23 cellular contexts compared by ENCODE assay signal in the genomic region with DNA sequence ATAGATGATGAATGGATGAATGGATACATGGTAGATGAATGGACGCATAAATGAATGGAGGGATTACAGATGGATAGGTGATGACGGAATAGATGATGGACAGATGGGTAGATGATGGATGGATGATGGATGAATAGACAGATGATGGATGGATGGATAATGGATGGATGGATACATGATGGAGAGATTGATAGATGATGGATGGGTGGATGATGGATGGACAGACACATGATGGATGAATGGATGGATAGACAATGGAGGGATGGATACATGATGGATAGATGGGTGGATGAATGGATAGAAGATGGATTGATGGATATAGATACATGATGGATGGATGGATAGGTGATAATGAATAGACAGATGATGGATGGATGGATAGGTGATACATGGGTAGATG. TPM values are rescaled to one million over a fixed set of nuclear protein-coding genes. Genes with fewer than 3 reads are reported as not detected.
DNase-seq lines count a peak whose midpoint lies in the region; ATAC-seq, FAIRE-seq and TF ChIP-seq lines count a peak whose summit lies in the region.
"Had no signal": no experiment of that assay in that cellular context is flagged by ENCODE, and none has a peak within 500 bp of the region (broad histone marks: within the 10 kb centered on the region; RNA-seq: fewer than 3 reads in every experiment).

No MANE protein-coding gene starts in this region.

- DNase-seq in HepG2 (ENCODE audit: low spot score), result no peak
- no peak for DNase-seq in right lobe of liver
- DNase-seq in HTR-8/SVneo (ENCODE audit: insufficient read length, low spot score), result no peak
- no peak for DNase-seq in H1 (ENCODE audit: low read depth in 1 of 2, low spot score in 2 of 2)
- no peak for DNase-seq in urothelium cell line (ENCODE audit: low spot score)
- no peak for DNase-seq in H7
- DNase-seq in activated CD4-positive, alpha-beta memory T cell treated with anti-CD3 and anti-CD28 coated beads, Interleukin-2, amount 10 ng/mL, durations not matched to agents 7 days and 5 days, result no peak
- DNase-seq: AML-193; Caco-2; Calu3; CD4-positive, alpha-beta T cell; CD8-positive, alpha-beta T cell; DMS79 treated with DMSO at 0.1 percent for 48 hours; GF-D8 had no signal

- H3K4me1 ChIP-seq in HepG2 (ENCODE audit: insufficient read depth, low read length) (peaks cover 10% of the 10 kb centered on the region), right lobe of liver (no peaks in the 10 kb centered on the region), H1 (replicated peaks in 1 of 4; ENCODE audit: control insufficient read depth in 3 of 4, insufficient read depth in 4 of 4, low read length in 3 of 4) (peaks cover 0 to 2% (median 0%) of the 10 kb centered on the region in 4 experiments; a peak in 3 of 7 replicates)

- no peak overlapping the region for H3K4ac ChIP-seq in H1 (replicated peaks; ENCODE audit: insufficient read length, low read depth, low read length)

- no peak overlapping the region for H3K4me2 ChIP-seq in HepG2 (ENCODE audit: low read depth, low read length)
- H3K4me2 ChIP-seq in H1 (ENCODE audit: insufficient read depth in 1 of 2, low read depth in 2 of 2, low read length in 2 of 2), result no peak overlapping the region
- H3K4me2 ChIP-seq: A549; BLaER1 treated with 17β-estradiol and CSF1 and Interleukin-3, amounts not matched to agents 10 nM and 100 nM had no signal

- H3K79me2 ChIP-seq in HepG2 (ENCODE audit: insufficient read depth, low read length) (no peaks in the 10 kb centered on the region), H1 (ENCODE audit: control insufficient read depth in 1 of 2, insufficient read depth in 2 of 2, low read length in 2 of 2) (no peaks in the 10 kb centered on the region)

- no TSS peak for BruUV-seq in HepG2 (replicated peaks; lab: Mats Ljungman, UMichigan)

- no peak overlapping the region for H4K5ac ChIP-seq in H1 (ENCODE audit: insufficient read length, low read depth, low read length)

- no peak overlapping the region for H4K8ac ChIP-seq in H1 (ENCODE audit: extremely low read depth, insufficient read depth, low read length)

- H3K79me1 ChIP-seq in H1 (ENCODE audit: low read depth, low read length), result no peaks in the 10 kb centered on the region; the same call in 1 of the 2 replicates

- H3K27ac ChIP-seq in HepG2 (ENCODE audit: extremely low read length, insufficient read depth, low read length) (no peak overlapping the region), right lobe of liver (no peak overlapping the region), H1 (ENCODE audit: low read depth, low read length) (no peak overlapping the region)
- H3K27ac ChIP-seq: 22Rv1; A549; BLaER1 treated with 17β-estradiol and CSF1 and Interleukin-3, amounts not matched to agents 10 nM and 100 nM; C4-2B had no signal

- H3K4me3 ChIP-seq in HepG2 (replicated peaks in 1 of 3; ENCODE audit: insufficient read depth in 1 of 3, low read depth in 2 of 3, low read length in 3 of 3) (no peak overlapping the region), right lobe of liver (no peak overlapping the region), H1 (ENCODE audit: extremely low read depth in 1 of 4, insufficient read depth in 2 of 4, low read depth in 3 of 4, low read length in 4 of 4) (no peak overlapping the region), H7 (ENCODE audit: insufficient read depth, low read depth, low read length) (no peak overlapping the region)
- H3K4me3 ChIP-seq: A549; BLaER1 treated with 17β-estradiol and CSF1 and Interleukin-3, amounts not matched to agents 10 nM and 100 nM had no signal

- H3K9ac ChIP-seq in HepG2 (ENCODE audit: insufficient read depth, low read depth, low read length) (no peak overlapping the region), H1 (replicated peaks in 1 of 4; ENCODE audit: extremely low read depth in 1 of 4, low read depth in 3 of 4, low read length in 3 of 4) (no peak overlapping the region)
- H3K9ac ChIP-seq: BLaER1 treated with 17β-estradiol and CSF1 and Interleukin-3, amounts not matched to agents 10 nM and 100 nM had no signal

- H2AFZ ChIP-seq in HepG2 (ENCODE audit: low read length), result no peak overlapping the region
- H2AFZ ChIP-seq in H1 (ENCODE audit: low read length), result no peak overlapping the region

- no peak overlapping the region for H2BK20ac ChIP-seq in H1 (ENCODE audit: low read length)

- TF ChIP-seq CTCF in HepG2 (CRISPR knock-in tag; IDR thresholded peaks at IDR 0.05), result no peak
- no peak for TF ChIP-seq CTCF in right lobe of liver (IDR thresholded peaks at IDR 0.05)
- TF ChIP-seq CTCF in H1 (IDR thresholded peaks at IDR 0.05; ENCODE audit: control extremely low read depth in 1 of 3, insufficient read depth in 1 of 3, low read depth in 1 of 3, low read length in 3 of 3), result no peak

- no peak overlapping the region for H3K23ac ChIP-seq in H1 (ENCODE audit: insufficient read length)

- H4K20me1 ChIP-seq in HepG2 (ENCODE audit: insufficient read depth, low read length) (no peaks in the 10 kb centered on the region), H1 (replicated peaks in 1 of 2; ENCODE audit: control insufficient read depth in 1 of 2, insufficient read depth in 2 of 2, low read length in 2 of 2) (peaks cover 0 to 6% of the 10 kb centered on the region in 2 experiments)

- TF ChIP-seq POLR2A in HepG2 (IDR thresholded peaks at IDR 0.05; ENCODE audit: insufficient read depth in 1 of 2, low read depth in 2 of 2, low read length in 2 of 2) (no peak), right lobe of liver (IDR thresholded peaks at IDR 0.05) (no peak), H1 (IDR thresholded peaks at IDR 0.05; ENCODE audit: control extremely low read depth in 1 of 2, low read depth in 2 of 2, low read length in 2 of 2) (no peak)

- no peaks in the 10 kb centered on the region for H3K9me3 ChIP-seq in HepG2 (ENCODE audit: low read length)
- H3K9me3 ChIP-seq in right lobe of liver, result no peaks in the 10 kb centered on the region
- no peaks in the 10 kb centered on the region; a peak in 1 of 4 replicates for H3K9me3 ChIP-seq in H1 (ENCODE audit: insufficient read depth in 2 of 2, low read depth in 1 of 2, low read length in 1 of 2)

- no peaks in the 10 kb centered on the region for H3K9me3 Mint-ChIP-seq in activated CD4-positive, alpha-beta memory T cell treated with anti-CD3 and anti-CD28 coated beads, Interleukin-2, amount 10 ng/mL, durations not matched to agents 7 days and 5 days
- H3K9me3 Mint-ChIP-seq: CD4-positive, alpha-beta T cell; CD8-positive, alpha-beta T cell had no signal

- H3K14ac ChIP-seq in H1 (ENCODE audit: insufficient read length), result no peak overlapping the region

- TF ChIP-seq EP300 in HepG2 (IDR thresholded peaks at IDR 0.05; ENCODE audit: low read depth in 2 of 2, low read length in 2 of 2), result no peak
- no peak for TF ChIP-seq EP300 in HepG2 (CRISPR knock-in tag; IDR thresholded peaks at IDR 0.05; ENCODE audit: borderline replicate concordance)
- TF ChIP-seq EP300 in H1 (IDR thresholded peaks at IDR 0.05; ENCODE audit: borderline replicate concordance in 1 of 2, low read depth in 2 of 2, low read length in 2 of 2), result no peak

- WGBS in HepG2 (ENCODE audit: low lambda C conversion rate), result 90% methylated on average over 2 of the region's 2 CpGs
- 67% methylated on average over 2 of the region's 2 CpGs for WGBS in right lobe of liver (ENCODE audit: insufficient coverage, low coverage, low lambda C conversion rate, missing lambda C conversion rate)
- WGBS in H1 (ENCODE audit: extremely low coverage in 1 of 2, insufficient coverage in 1 of 2, insufficient read length in 1 of 2, insufficient replicate concordance in 2 of 2, low coverage in 1 of 2, low lambda C conversion rate in 2 of 2, missing lambda C conversion rate in 1 of 2), 2 experiments, result 86% methylated on average over 2 of the region's 2 CpGs; no CpG with 5 or more reads in 1 of the 2 experiments

- no peak overlapping the region for H2BK15ac ChIP-seq in H1 (ENCODE audit: low read length)

- no peak overlapping the region for H2AK5ac ChIP-seq in H1 (ENCODE audit: low read depth, low read length)

- H3K4me3 Mint-ChIP-seq in activated CD4-positive, alpha-beta memory T cell treated with anti-CD3 and anti-CD28 coated beads, Interleukin-2, amount 10 ng/mL, durations not matched to agents 7 days and 5 days, result no peak overlapping the region
- H3K4me3 Mint-ChIP-seq: B cell; CD4-positive, alpha-beta T cell; CD8-positive, alpha-beta T cell had no signal

- POLR2A ChIA-PET in HepG2 (lab: Yijun Ruan, JAX) (no interaction called here), H1 (lab: Charles Lee; ENCODE audit: partially characterized antibody) (no interaction called here)
- POLR2A ChIA-PET in activated CD4-positive, alpha-beta memory T cell treated with anti-CD3 and anti-CD28 coated beads, Interleukin-2, amount 10 ng/mL, durations not matched to agents 7 days and 5 days (lab: Charles Lee), result no interaction called here

- H3K18ac ChIP-seq in H1 (ENCODE audit: extremely low read depth, low read length), result no peak overlapping the region

- no peak for TF ChIP-seq RAD21 in HepG2 (CRISPR knock-in tag; IDR thresholded peaks at IDR 0.05)
- no peak for TF ChIP-seq RAD21 in H1 (IDR thresholded peaks at IDR 0.05 in 1 of 2, conservative IDR thresholded peaks at IDR 0.05 in 1 of 2; ENCODE audit: low read depth in 2 of 2, low read length in 2 of 2)

- no peaks in the 10 kb centered on the region for H3K36me3 Mint-ChIP-seq in activated CD4-positive, alpha-beta memory T cell treated with anti-CD3 and anti-CD28 coated beads, Interleukin-2, amount 10 ng/mL, durations not matched to agents 7 days and 5 days (ENCODE audit: low read depth)
- H3K36me3 Mint-ChIP-seq: CD8-positive, alpha-beta T cell had no signal

- peaks cover 9% of the 10 kb centered on the region; the same call in 1 of the 2 replicates for H3K23me2 ChIP-seq in H1 (ENCODE audit: low read depth, low read length)

- peak overlapping the region; percentile 62 for H3K56ac ChIP-seq in H1 (replicated peaks; ENCODE audit: insufficient read length, low read depth, low read length)

- H3K36me3 ChIP-seq in HepG2 (replicated peaks in 1 of 2; ENCODE audit: control insufficient read depth in 1 of 2, insufficient read depth in 2 of 2, low read length in 2 of 2), result no peaks in the 10 kb centered on the region
- H3K36me3 ChIP-seq in right lobe of liver, result no peaks in the 10 kb centered on the region
- H3K36me3 ChIP-seq in H1 (ENCODE audit: control insufficient read depth in 2 of 4, insufficient read depth in 4 of 4, low read length in 3 of 4), result no peaks in the 10 kb centered on the region; a peak in 1 of 8 replicates
- H3K36me3 ChIP-seq in H7 (replicated peaks; ENCODE audit: control insufficient read depth, insufficient read depth, low read length), result no peaks in the 10 kb centered on the region
- H3K36me3 ChIP-seq: BLaER1 treated with 17β-estradiol and CSF1 and Interleukin-3, amounts not matched to agents 10 nM and 100 nM had no signal

- intact Hi-C loops in HepG2 (cut with micrococcal nuclease; ENCODE audit: unreplicated experiment), result no loop called here
- intact Hi-C loops in right lobe of liver (cut with DNase I), result no loop called here

- H2BK5ac ChIP-seq in H1 (ENCODE audit: low read depth, low read length), result no peak overlapping the region

- no peak overlapping the region for H2BK12ac ChIP-seq in H1 (ENCODE audit: low read depth, low read length)

- H3K27me3 Mint-ChIP-seq in activated CD4-positive, alpha-beta memory T cell treated with anti-CD3 and anti-CD28 coated beads, Interleukin-2, amount 10 ng/mL, durations not matched to agents 7 days and 5 days, result peaks cover 19% of the 10 kb centered on the region

- CTCF ChIA-PET in HepG2 (lab: Yijun Ruan, JAX; ENCODE audit: low intra/inter-chr PET ratio, low total read pairs), result no interaction called here
- CTCF ChIA-PET in H1 (lab: Charles Lee; ENCODE audit: partially characterized antibody), result no interaction called here
- CTCF ChIA-PET in activated CD4-positive, alpha-beta memory T cell treated with anti-CD3 and anti-CD28 coated beads, Interleukin-2, amount 10 ng/mL, durations not matched to agents 7 days and 5 days (lab: Charles Lee), result no interaction called here

- H3K27ac Mint-ChIP-seq in activated CD4-positive, alpha-beta memory T cell treated with anti-CD3 and anti-CD28 coated beads, Interleukin-2, amount 10 ng/mL, durations not matched to agents 7 days and 5 days, result no peak overlapping the region
- H3K27ac Mint-ChIP-seq: B cell; CD4-positive, alpha-beta T cell; CD8-positive, alpha-beta T cell had no signal

- in situ Hi-C loops in HepG2 (cut with HindIII; ENCODE audit: extremely low pct_ligation_motif_present, low pct_unique_long_range_greater_than_20kb), result no loop called here

- H2BK120ac ChIP-seq in H1 (replicated peaks; ENCODE audit: low read depth, low read length), result no peak overlapping the region

- H3K27me3 ChIP-seq in HepG2 (ENCODE audit: control insufficient read depth in 1 of 2, insufficient read depth in 2 of 2, low read length in 2 of 2), result peaks cover 11 to 51% of the 10 kb centered on the region in 2 experiments
- no peaks in the 10 kb centered on the region for H3K27me3 ChIP-seq in right lobe of liver
- H3K27me3 ChIP-seq in H1 (replicated peaks in 1 of 4; ENCODE audit: control insufficient read depth in 3 of 4, extremely low read depth in 1 of 4, insufficient read depth in 3 of 4, low read length in 3 of 4), result peaks cover under 1 to 13% (median 5%) of the 10 kb centered on the region in 4 experiments
- peaks cover 4% of the 10 kb centered on the region; the same call in 1 of the 2 replicates for H3K27me3 ChIP-seq in H7 (ENCODE audit: control insufficient read depth, insufficient read depth, low read length)

- ATAC-seq in HepG2, result no peak
- no peak for ATAC-seq in right lobe of liver
- ATAC-seq in GM18858 (IDR thresholded peaks at IDR 0.05; ENCODE audit: unreplicated experiment), result no peak
- ATAC-seq: A549; CD8-positive, alpha-beta T cell had no signal

- H4K91ac ChIP-seq in H1 (replicated peaks; ENCODE audit: insufficient read length, low read length), result no peak overlapping the region

- H3K4me1 Mint-ChIP-seq in activated CD4-positive, alpha-beta memory T cell treated with anti-CD3 and anti-CD28 coated beads, Interleukin-2, amount 10 ng/mL, durations not matched to agents 7 days and 5 days, result no peaks in the 10 kb centered on the region

- FAIRE-seq in HepG2 (lab: Jason Lieb, UNC), result no peak
- FAIRE-seq in HTR-8/SVneo (lab: Jason Lieb, UNC), result peak; percentile 90
- no peak for FAIRE-seq in H1 (lab: Jason Lieb, UNC)
- peak; percentile 99 for FAIRE-seq in urothelium cell line (lab: Jason Lieb, UNC)
- FAIRE-seq: A549, D721Med, G401.6, GM12891 had no signal

RNA-seq across cellular contexts. Expression of gene PDGFA, which starts 8.8 kb away (rescaled TPM):
- total RNA-seq in HepG2 (2016; rRNA removed; fragmentation: Illumina TruSeq; extraction: Trizol) (0.80 and 1.5 TPM in 2 replicates), right lobe of liver (10 to 100 TPM in 3 of 6 experiments, 1 to 10 TPM in 3; 2.3 to 20.9 (median 8.4) TPM)
- total RNA-seq in HepG2 (2016; cell fraction: cytosol; rRNA removed; fragmentation: Illumina TruSeq; extraction: Trizol; ENCODE audit: low read depth), result 1.1 and 1.6 TPM in 2 replicates
- total RNA-seq in HepG2 (2016; cell fraction: insoluble cytoplasmic fraction; rRNA removed; fragmentation: Illumina TruSeq; extraction: Trizol), result 1.0 and 1.8 TPM in 2 replicates
- 2.6 and 3.0 TPM in 2 replicates for total RNA-seq in HepG2 (2016; cell fraction: membrane; rRNA removed; fragmentation: Illumina TruSeq; extraction: Trizol)
- total RNA-seq in HepG2 (2016; cell fraction: nucleus; rRNA removed; fragmentation: Illumina TruSeq; extraction: Trizol), result 1.3 and 1.4 TPM in 2 replicates
- polyA plus RNA-seq in HepG2 (2011; rRNA removed) (2.4 and 3.4 TPM in 2 replicates), H1 (2011; rRNA removed) (21.1 and 22.3 TPM in 2 replicates)
- 1.2 and 2.1 TPM in 2 replicates for polyA plus RNA-seq in HepG2 (2011; cell fraction: cytosol; rRNA removed)
- 2.9 and 5.0 TPM in 2 replicates for polyA plus RNA-seq in HepG2 (2011; cell fraction: nucleus; rRNA removed)
- 1.2 and 1.3 TPM in 2 replicates for polyA plus RNA-seq in HepG2 (2012)
- polyA plus RNA-seq in HepG2 (2016; cell fraction: cytosol; fragmentation: Illumina TruSeq; extraction: Trizol; ENCODE audit: low read depth), result 0.57 and 0.60 TPM in 2 replicates
- polyA plus RNA-seq in HepG2 (2016; cell fraction: insoluble cytoplasmic fraction; fragmentation: Illumina TruSeq; extraction: Trizol; ENCODE audit: low read depth), result 0.93 and 1.1 TPM in 2 replicates
- polyA plus RNA-seq in HepG2 (2016; cell fraction: membrane; fragmentation: Illumina TruSeq; extraction: Trizol; ENCODE audit: low read depth), result 1.1 TPM in 2 replicates
- polyA plus RNA-seq in HepG2 (2016; cell fraction: nucleus; fragmentation: Illumina TruSeq; extraction: Trizol; ENCODE audit: insufficient read depth, low read depth), result 1.9 TPM in 2 replicates
- polyA minus RNA-seq in HepG2 (2011; rRNA and poly(A)+ RNA removed; ENCODE audit: low replicate concordance), result 14.6 and 20.5 TPM in 2 replicates
- polyA minus RNA-seq in HepG2 (2011; cell fraction: cytosol; rRNA and poly(A)+ RNA removed), result 4.8 and 15.5 TPM in 2 replicates
- polyA minus RNA-seq in HepG2 (2011; cell fraction: nucleus; rRNA and poly(A)+ RNA removed), result 2.3 and 2.4 TPM in 2 replicates
- 38.0 and 43.0 TPM in 2 replicates for total RNA-seq in H1 (2021; fragmentation: NEBNext Ultra II Directional; extraction: Animal tissue kit (Norgen Biotek cat#: 25700))
- 18.1 TPM for polyA plus RNA-seq in H1 (2011; cell fraction: cytosol; rRNA removed)
- polyA plus RNA-seq in H1 (2011; cell fraction: nucleus; rRNA removed), result 42.6 TPM
- 42.0 to 59.5 TPM (median 51.8 TPM) in 4 replicates for polyA plus RNA-seq in H1 (2012, experiment 1 of 2)
- polyA plus RNA-seq in H1 (2012, experiment 2 of 2), result 33.3 TPM
- polyA plus RNA-seq in H1 (2013, experiment 1 of 2), result 34.8 TPM
- 38.8 TPM for polyA plus RNA-seq in H1 (2013, experiment 2 of 2)
- polyA minus RNA-seq in H1 (2011; rRNA and poly(A)+ RNA removed), result 46.5 and 53.1 TPM in 2 replicates
- polyA minus RNA-seq in H1 (2011; cell fraction: cytosol; rRNA and poly(A)+ RNA removed), result 78.2 TPM
- polyA minus RNA-seq in H1 (2011; cell fraction: nucleus; rRNA and poly(A)+ RNA removed), result 31.0 TPM
- total RNA-seq in H7 (2014; rRNA removed; shearing (Covaris generic)), result 149 and 202 TPM in 2 replicates
- under 1 TPM; 0.70 to 0.73 TPM for total RNA-seq in activated CD4-positive, alpha-beta memory T cell treated with anti-CD3 and anti-CD28 coated beads, Interleukin-2, amount 10 ng/mL, durations not matched to agents 7 days and 5 days
